12 cellular contexts compared by ENCODE assay signal in the genomic region with DNA sequence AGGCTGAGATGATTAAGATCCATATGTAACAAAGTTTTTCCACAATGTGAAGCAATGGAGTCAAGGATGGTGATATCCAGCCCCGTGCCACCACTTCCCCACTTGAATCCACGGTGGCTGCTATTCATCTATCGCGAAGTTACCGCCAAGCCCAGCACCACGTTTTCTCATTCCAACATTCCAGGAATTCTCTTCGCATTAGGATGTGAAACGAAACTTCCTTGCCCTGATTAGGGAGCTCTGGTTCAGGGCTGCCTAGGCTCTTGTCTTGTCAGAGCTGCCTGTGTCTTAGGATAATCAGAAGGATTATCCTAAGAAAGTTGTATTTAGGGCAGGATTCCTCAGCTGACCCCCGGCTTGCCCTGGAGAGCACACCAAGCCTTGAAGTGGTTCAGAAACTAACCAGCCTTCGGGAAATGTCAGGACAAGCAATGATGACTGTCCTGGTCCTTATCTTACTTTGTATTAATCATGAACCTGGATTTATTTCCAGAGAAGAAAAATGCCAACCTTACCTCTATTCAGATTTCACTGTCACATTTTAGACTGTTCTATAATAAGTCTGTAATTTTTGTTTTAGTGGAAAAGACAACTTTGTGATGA.
A peak's percentile ranks its signal among the peaks of the same experiment; 100 is the strongest.
DNase-seq lines count a peak whose midpoint lies in the region; FAIRE-seq and TF ChIP-seq lines count a peak whose summit lies in the region.
"Had no signal": no experiment of that assay in that cellular context is flagged by ENCODE, and none has a peak within 500 bp of the region (broad histone marks: within the 10 kb centered on the region; RNA-seq: fewer than 3 reads in every experiment).

No MANE protein-coding gene starts in this region.

- TF ChIP-seq CTCF in WI38 (IDR thresholded peaks at IDR 0.05; ENCODE audit: low read depth, low read length) (no peak), osteoblast (IDR thresholded peaks at IDR 0.05; ENCODE audit: extremely low read depth, low read depth, low read length) (no peak)

- H3K9me3 ChIP-seq in osteoblast (ENCODE audit: low read depth, low read length), result no peaks in the 10 kb centered on the region

- peak; percentile 51 for DNase-seq in GM04503 (ENCODE audit: low read depth)
- DNase-seq in foreskin melanocyte, result peak; percentile 32
- DNase-seq in osteoblast (ENCODE audit: insufficient read length, low spot score, missing footprints), result peak; percentile 35
- no peak for DNase-seq in NCI-H345 (lab: John Stamatoyannopoulos, UW)
- DNase-seq in frontal cortex (ENCODE audit: low spot score in 2 of 2), result no peak
- DNase-seq in Kasumi-1 (lab: John Stamatoyannopoulos, UW), result no peak
- no peak for DNase-seq in NCI-H1436 (lab: John Stamatoyannopoulos, UW)
- DNase-seq: activated T-cell treated with anti-CD3 and anti-CD28 coated beads, Interleukin-2, amount 50 U/mL, for 1 hour; NCI-H1048; stimulated activated naive CD8-positive, alpha-beta T cell treated with anti-CD3 and anti-CD28 coated beads, Interleukin-15, Interleukin-2, amounts not matched to agents 100 U/mL and 50 U/mL, for 24 hours had no signal

- H4K20me1 ChIP-seq in osteoblast (ENCODE audit: insufficient read depth, low read length), result no peaks in the 10 kb centered on the region

- H3K79me2 ChIP-seq in osteoblast (ENCODE audit: insufficient read depth, low read length), result no peaks in the 10 kb centered on the region

- no peaks in the 10 kb centered on the region for H3K36me3 ChIP-seq in osteoblast (ENCODE audit: insufficient read depth, low read length)

- FAIRE-seq in frontal cortex (lab: Jason Lieb, UNC), result no peak
- FAIRE-seq: D721Med had no signal

- H3K27ac ChIP-seq in osteoblast (ENCODE audit: low read depth, low read length), result peak overlapping the region; percentile 52

- peak overlapping the region; percentile 61 for H3K4me2 ChIP-seq in osteoblast (ENCODE audit: insufficient read depth, low read length)

- peak overlapping the region; percentile 13 for H2AFZ ChIP-seq in osteoblast (ENCODE audit: low read length)

- no peaks in the 10 kb centered on the region for H3K27me3 ChIP-seq in osteoblast (ENCODE audit: insufficient read depth, low read length)

- H3K4me1 ChIP-seq in osteoblast (ENCODE audit: insufficient read depth, low read length), result peaks cover 35% of the 10 kb centered on the region

- H3K4me3 ChIP-seq in WI38 (ENCODE audit: low read depth, low read length) (peak overlapping the region; percentile 35), osteoblast (ENCODE audit: insufficient read depth, low read length) (peak overlapping the region; percentile 37)

Comparison
In these comparisons a context has a peak if more than half of its experiments do, and no peak if none do; other contexts are left out.
1. DNase-seq: peak in GM04503 (single experiment), foreskin melanocyte (single experiment) and osteoblast (single experiment); none in NCI-H345 (single experiment), frontal cortex (0 of 2), Kasumi-1 (0 of 2) and NCI-H1436 (single experiment).